ENCODE assay signal across 2 cellular contexts in the genomic region with DNA sequence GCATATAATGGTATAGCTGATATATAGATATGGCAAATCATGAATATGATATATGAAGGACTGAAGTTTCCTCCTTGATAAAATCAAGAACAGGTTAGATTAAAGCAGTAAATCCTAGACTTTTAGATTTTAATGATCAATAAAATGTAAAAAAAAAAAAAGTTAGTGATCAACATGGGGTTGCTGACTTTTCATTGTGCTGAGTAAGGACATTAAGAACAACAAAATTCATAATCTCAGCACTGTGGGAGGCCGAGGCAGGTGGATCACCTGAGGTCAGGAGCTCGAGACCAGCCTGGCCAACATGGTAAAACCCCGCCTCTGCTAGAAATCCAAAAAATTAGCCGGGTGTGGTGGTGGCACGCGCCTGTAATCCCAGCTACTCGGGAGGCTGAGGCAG.
A peak's percentile ranks its signal among the peaks of the same experiment; 100 is the strongest.
TF ChIP-seq lines count a peak whose summit lies in the region.

No MANE protein-coding gene starts in this region.

TF ChIP-seq in A549, 52 proteins besides CTCF, POLR2A, EP300 and RAD21:
- TF ChIP-seq MAFK (IDR thresholded peaks at IDR 0.05; ENCODE audit: partially characterized antibody): peak; percentile 60
- no peak for TF ChIP-seq RFX5 (IDR thresholded peaks at IDR 0.05)

TF ChIP-seq in IMR-90, 13 proteins besides CTCF, POLR2A, EP300 and RAD21:
- TF ChIP-seq, protein P1, sequence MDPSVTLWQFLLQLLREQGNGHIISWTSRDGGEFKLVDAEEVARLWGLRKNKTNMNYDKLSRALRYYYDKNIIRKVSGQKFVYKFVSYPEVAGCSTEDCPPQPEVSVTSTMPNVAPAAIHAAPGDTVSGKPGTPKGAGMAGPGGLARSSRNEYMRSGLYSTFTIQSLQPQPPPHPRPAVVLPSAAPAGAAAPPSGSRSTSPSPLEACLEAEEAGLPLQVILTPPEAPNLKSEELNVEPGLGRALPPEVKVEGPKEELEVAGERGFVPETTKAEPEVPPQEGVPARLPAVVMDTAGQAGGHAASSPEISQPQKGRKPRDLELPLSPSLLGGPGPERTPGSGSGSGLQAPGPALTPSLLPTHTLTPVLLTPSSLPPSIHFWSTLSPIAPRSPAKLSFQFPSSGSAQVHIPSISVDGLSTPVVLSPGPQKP (IDR thresholded peaks at IDR 0.05; ENCODE audit: borderline replicate concordance, low read depth, low read length): no peak
- TF ChIP-seq MAFK (IDR thresholded peaks at IDR 0.05; ENCODE audit: low read depth, low read length) (peak; percentile 35; the same call in 1 of the 2 replicates), MXI1 (IDR thresholded peaks at IDR 0.05; ENCODE audit: borderline replicate concordance, low read depth, low read length) (no peak), SMC3 (IDR thresholded peaks at IDR 0.05; ENCODE audit: low read depth, low read length) (no peak), CEBPB (IDR thresholded peaks at IDR 0.05; ENCODE audit: low read depth, low read length) (no peak), RFX5 (IDR thresholded peaks at IDR 0.05; ENCODE audit: low read depth, low read length) (no peak), BHLHE40 (IDR thresholded peaks at IDR 0.05; ENCODE audit: low read depth, low read length) (no peak), CHD1 (IDR thresholded peaks at IDR 0.05; ENCODE audit: low read depth, low read length) (no peak)
